16 cellular contexts compared by ENCODE assay signal in the genomic region with DNA sequence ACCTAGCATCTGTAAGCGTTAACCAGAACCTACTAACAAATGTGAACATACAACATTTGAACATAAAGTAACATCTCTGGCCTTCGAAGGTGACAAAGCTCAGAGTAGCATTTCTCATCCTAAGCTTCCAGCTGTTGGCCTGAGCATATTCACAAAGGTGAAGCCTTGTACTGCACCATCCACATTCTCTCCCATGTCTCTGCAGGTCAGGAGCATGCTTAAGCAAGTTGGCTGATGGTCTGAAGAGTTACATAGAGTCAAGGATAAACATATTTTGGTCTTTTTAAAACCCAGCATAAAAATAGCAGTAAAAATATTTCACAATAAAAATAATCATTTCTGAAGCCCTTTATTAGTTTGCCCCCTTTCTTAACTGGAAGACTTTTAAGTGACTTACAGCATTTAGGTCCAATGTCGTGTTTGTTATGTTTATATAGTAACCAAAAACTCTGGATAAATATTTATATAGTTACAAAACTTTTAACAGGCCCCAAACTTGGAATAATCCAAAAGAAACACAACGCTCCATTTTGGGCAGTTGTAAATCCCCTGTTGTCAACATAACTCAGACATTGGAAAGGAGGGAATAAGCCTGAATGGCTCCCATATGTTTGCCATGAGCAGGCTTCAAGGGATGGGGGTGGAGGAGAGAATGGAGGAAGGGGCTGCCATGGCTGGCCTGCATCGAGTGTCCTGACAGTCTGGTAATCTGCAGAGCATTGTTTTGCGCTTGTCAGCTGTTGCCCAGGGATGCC. TPM values are rescaled to one million over a fixed set of nuclear protein-coding genes. Genes with fewer than 3 reads are reported as not detected.
A peak's percentile ranks its signal among the peaks of the same experiment; 100 is the strongest.
DNase-seq lines count a peak whose midpoint lies in the region; ATAC-seq and TF ChIP-seq lines count a peak whose summit lies in the region.
"Had no signal": no experiment of that assay in that cellular context is flagged by ENCODE, and none has a peak within 500 bp of the region (broad histone marks: within the 10 kb centered on the region; RNA-seq: fewer than 3 reads in every experiment).

No MANE protein-coding gene starts in this region.

- H3K9ac ChIP-seq in adipocyte (ENCODE audit: low read length): no peak overlapping the region
- H3K9ac ChIP-seq in skeletal muscle tissue (ENCODE audit: low read depth in 1 of 3, low read length in 3 of 3): no peak overlapping the region
- H3K9ac ChIP-seq: parathyroid adenoma had no signal

- peaks cover 12% of the 10 kb centered on the region; the same call in 2 of the 3 replicates for H3K9me3 Mint-ChIP-seq in GM23338
- H3K9me3 Mint-ChIP-seq: activated T-cell treated with anti-CD3 and anti-CD28 coated beads, Interleukin-2, amount 50 U/mL, for 24 hours; central memory CD8-positive, alpha-beta T cell had no signal

- no peaks in the 10 kb centered on the region for H3F3A ChIP-seq in GM23338 (replicated peaks; ENCODE audit: low read depth)

- peak overlapping the region; percentile 83 for H3K27ac ChIP-seq in skeletal muscle tissue (ENCODE audit: low read depth, low read length)
- no peak overlapping the region for H3K27ac ChIP-seq in GM23338 (ENCODE audit: low read depth)

- no peak overlapping the region for H3K4me3 Mint-ChIP-seq in GM23338
- H3K4me3 Mint-ChIP-seq: activated T-cell treated with anti-CD3 and anti-CD28 coated beads, Interleukin-2, amount 50 U/mL, for 24 hours; central memory CD8-positive, alpha-beta T cell had no signal

- no peaks in the 10 kb centered on the region; the same call in 2 of the 3 replicates for H3K36me3 Mint-ChIP-seq in GM23338 (ENCODE audit: low read depth)

- DNase-seq in GM04503 (ENCODE audit: low read depth) (peak; percentile 7), adipocyte (ENCODE audit: low read depth) (peak; percentile 46), left kidney (ENCODE audit: low read depth, low spot score) (peak; percentile 90), CD1c-positive myeloid dendritic cell (ENCODE audit: extremely low spot score) (no peak), activated gamma-delta T cell (lab: John Stamatoyannopoulos, UW) (no peak), GM23338 (ENCODE audit: low spot score) (no peak)
- DNase-seq in activated naive CD4-positive, alpha-beta T cell (lab: John Stamatoyannopoulos, UW): no peak
- DNase-seq: activated CD4-positive, alpha-beta T cell treated with anti-CD3 and anti-CD28 coated beads, Interleukin-2, amount 50 U/mL, for 1 hour; activated T-cell treated with anti-CD3 and anti-CD28 coated beads, Interleukin-2, amount 50 U/mL, for 24 hours; C1 segment of cervical spinal cord; DMS79; NCI-H1694; NCI-H446 treated with DMSO at 0.1 percent for 48 hours had no signal

- no peak overlapping the region for H3K4me3 ChIP-seq in adipocyte (ENCODE audit: low read length)
- no peak overlapping the region for H3K4me3 ChIP-seq in skeletal muscle tissue (ENCODE audit: low read length in 3 of 3)
- H3K4me3 ChIP-seq in GM23338: no peak overlapping the region

- H3K27me3 ChIP-seq in adipocyte (replicated peaks; ENCODE audit: control insufficient read depth, insufficient read depth, low read length) (no peaks in the 10 kb centered on the region), skeletal muscle tissue (ENCODE audit: control insufficient read depth in 3 of 3, insufficient read depth in 3 of 3, low read length in 3 of 3) (no peaks in the 10 kb centered on the region), GM23338 (ENCODE audit: insufficient read depth) (no peaks in the 10 kb centered on the region)

- H3K36me3 ChIP-seq in adipocyte (ENCODE audit: control insufficient read depth, insufficient read depth, low read length, severe bottlenecking) (no peaks in the 10 kb centered on the region), skeletal muscle tissue (ENCODE audit: control insufficient read depth in 3 of 3, insufficient read depth in 3 of 3, low read length in 3 of 3) (no peaks in the 10 kb centered on the region), GM23338 (ENCODE audit: insufficient read depth) (no peaks in the 10 kb centered on the region)

- H3K9me3 ChIP-seq in adipocyte (ENCODE audit: control insufficient read depth, low read length) (no peaks in the 10 kb centered on the region), skeletal muscle tissue (ENCODE audit: control insufficient read depth in 3 of 3, low read length in 3 of 3) (no peaks in the 10 kb centered on the region)

- TF ChIP-seq CTCF in GM23338 (conservative IDR thresholded peaks at IDR 0.05; ENCODE audit: low read depth in 2 of 2): no peak

- peaks cover 7% of the 10 kb centered on the region; the same call in 1 of the 2 replicates for H3K9me2 ChIP-seq in GM23338 (ENCODE audit: insufficient read depth)

- H3K4me2 ChIP-seq in GM23338: no peak overlapping the region

- H4K20me1 ChIP-seq in GM23338 (replicated peaks; ENCODE audit: insufficient read depth): no peaks in the 10 kb centered on the region

- peaks cover 2% of the 10 kb centered on the region for H3K27me3 Mint-ChIP-seq in GM23338 (ENCODE audit: insufficient read depth, low read depth, poor library complexity)

- H3K79me2 ChIP-seq in GM23338 (replicated peaks; ENCODE audit: insufficient read depth): no peaks in the 10 kb centered on the region
- H3K79me2 ChIP-seq: parathyroid adenoma had no signal

- H3K4me1 Mint-ChIP-seq in GM23338: peaks cover 4% of the 10 kb centered on the region; the same call in 1 of the 3 replicates
- H3K4me1 Mint-ChIP-seq: central memory CD8-positive, alpha-beta T cell had no signal

- H3K4me1 ChIP-seq in adipocyte (ENCODE audit: control insufficient read depth, insufficient read depth, low read length) (peaks cover 38% of the 10 kb centered on the region), skeletal muscle tissue (ENCODE audit: control insufficient read depth in 3 of 3, insufficient read depth in 3 of 3, low read length in 3 of 3) (peaks cover 38 to 48% (median 42%) of the 10 kb centered on the region in 3 donors), GM23338 (ENCODE audit: insufficient read depth) (no peaks in the 10 kb centered on the region)

- no peak overlapping the region for H2AFZ ChIP-seq in GM23338
- H2AFZ ChIP-seq: parathyroid adenoma had no signal

- no peak for ATAC-seq in GM23338

- no peak overlapping the region for H3K27ac Mint-ChIP-seq in GM23338
- H3K27ac Mint-ChIP-seq: activated T-cell treated with anti-CD3 and anti-CD28 coated beads, Interleukin-2, amount 50 U/mL, for 24 hours had no signal

TF ChIP-seq in GM23338, 12 proteins besides CTCF, POLR2A, EP300 and RAD21 (continues in another document):
- TF ChIP-seq, protein P1, sequence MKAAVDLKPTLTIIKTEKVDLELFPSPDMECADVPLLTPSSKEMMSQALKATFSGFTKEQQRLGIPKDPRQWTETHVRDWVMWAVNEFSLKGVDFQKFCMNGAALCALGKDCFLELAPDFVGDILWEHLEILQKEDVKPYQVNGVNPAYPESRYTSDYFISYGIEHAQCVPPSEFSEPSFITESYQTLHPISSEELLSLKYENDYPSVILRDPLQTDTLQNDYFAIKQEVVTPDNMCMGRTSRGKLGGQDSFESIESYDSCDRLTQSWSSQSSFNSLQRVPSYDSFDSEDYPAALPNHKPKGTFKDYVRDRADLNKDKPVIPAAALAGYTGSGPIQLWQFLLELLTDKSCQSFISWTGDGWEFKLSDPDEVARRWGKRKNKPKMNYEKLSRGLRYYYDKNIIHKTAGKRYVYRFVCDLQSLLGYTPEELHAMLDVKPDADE (IDR thresholded peaks at IDR 0.05): no peak
- no peak for TF ChIP-seq ZNF331 (CRISPR knock-in tag; IDR thresholded peaks at IDR 0.05; ENCODE audit: low read depth)
- TF ChIP-seq POLR2AphosphoS5 (IDR thresholded peaks at IDR 0.05; ENCODE audit: low read depth): no peak
- TF ChIP-seq ZNF114 (CRISPR knock-in tag; IDR thresholded peaks at IDR 0.05): no peak
- no peak for TF ChIP-seq EZH2 (IDR thresholded peaks at IDR 0.05; ENCODE audit: low read depth, unreplicated experiment)
- TF ChIP-seq JUNB (IDR thresholded peaks at IDR 0.05; ENCODE audit: unreplicated experiment): no peak
- no peak for TF ChIP-seq STAT1 (IDR thresholded peaks at IDR 0.05; ENCODE audit: unreplicated experiment)
- no peak for TF ChIP-seq CREB1 (CRISPR knock-in tag; IDR thresholded peaks at IDR 0.05; ENCODE audit: low read depth)
- TF ChIP-seq REST (IDR thresholded peaks at IDR 0.05; ENCODE audit: unreplicated experiment): no peak

RNA-seq across cellular contexts. Expression of gene ENAH, which starts 42.8 kb away (rescaled TPM):
- total RNA-seq in skeletal muscle tissue: 38.6 TPM
- 184 and 196 TPM in 2 replicates for total RNA-seq in GM23338 (2014; rRNA removed; shearing (Covaris generic))
- 99.3 and 109 TPM in 2 replicates for polyA plus RNA-seq in GM23338 (2016; fragmentation: Nextera tagmentation; extraction: Ambion mirVana)

Comparison
In these comparisons a context has a peak if more than half of its experiments do, and no peak if none do; other contexts are left out.
1. DNase-seq: peak in GM04503 (single experiment), adipocyte (single experiment) and left kidney (single experiment); none in CD1c-positive myeloid dendritic cell (single experiment), activated naive CD4-positive, alpha-beta T cell (0 of 4), activated gamma-delta T cell (single experiment) and GM23338 (single experiment).